Comparison of ENCODE assay signal across 11 cellular contexts in genomic region chr15:39455502-39455991, GRCh38.
DNase-seq lines count a peak whose midpoint lies in the region; ATAC-seq and TF ChIP-seq lines count a peak whose summit lies in the region.
"Had no signal": no experiment of that assay in that cellular context is flagged by ENCODE, and none has a peak within 500 bp of the region (broad histone marks: within the 10 kb centered on the region; RNA-seq: fewer than 3 reads in every experiment).

No MANE protein-coding gene starts in this region.

- no peak for TF ChIP-seq CTCF in RWPE1 (conservative IDR thresholded peaks at IDR 0.05; ENCODE audit: low read depth)

- POLR2A ChIA-PET in RWPE1 (lab: Yijun Ruan, JAX; ENCODE audit: low non-redundant PET): no interaction called here

- no peak overlapping the region for H3K27ac ChIP-seq in RWPE1

- H3K27ac Mint-ChIP-seq in stimulated activated naive CD8-positive, alpha-beta T cell treated with anti-CD3 and anti-CD28 coated beads, Interleukin-15, amount 100 ng/mL, for 72 hours: no peak overlapping the region
- H3K27ac Mint-ChIP-seq: CD4-positive, alpha-beta T cell; naive thymus-derived CD4-positive, alpha-beta T cell; stimulated activated naive CD8-positive, alpha-beta T cell treated with anti-CD3 and anti-CD28 coated beads, Interleukin-15, Interleukin-2, amounts not matched to agents 100 ng/mL and 50 ng/mL, for 24 hours had no signal

- peak; percentile 20 for DNase-seq in stimulated activated naive CD8-positive, alpha-beta T cell treated with anti-CD3 and anti-CD28 coated beads, Interleukin-15, Interleukin-2, amounts not matched to agents 100 U/mL and 50 U/mL, for 24 hours
- DNase-seq in stimulated activated naive CD8-positive, alpha-beta T cell treated with anti-CD3 and anti-CD28 coated beads, Interleukin-15, amount 100 ng/mL, for 72 hours: no peak
- DNase-seq in RWPE1 (ENCODE audit: low spot score) (peak; percentile 8), fibroblast of gingiva (ENCODE audit: low read depth) (peak; percentile 92), KG1 (lab: John Stamatoyannopoulos, UW) (no peak), left lobe of liver (ENCODE audit: low spot score) (no peak)
- DNase-seq: CD4-positive, alpha-beta T cell; naive thymus-derived CD4-positive, alpha-beta T cell had no signal

- ATAC-seq in stimulated activated naive CD8-positive, alpha-beta T cell treated with anti-CD3 and anti-CD28 coated beads, Interleukin-15, Interleukin-2, amounts not matched to agents 100 U/mL and 50 U/mL, for 24 hours: no peak
- ATAC-seq in stimulated activated naive CD8-positive, alpha-beta T cell treated with anti-CD3 and anti-CD28 coated beads, Interleukin-15, amount 100 ng/mL, for 72 hours: no peak
- ATAC-seq in HG03521 (IDR thresholded peaks at IDR 0.05; ENCODE audit: unreplicated experiment) (no peak), left lobe of liver (no peak), GM18519 (IDR thresholded peaks at IDR 0.05; ENCODE audit: low FRiP score, unreplicated experiment) (no peak)
- ATAC-seq: naive thymus-derived CD4-positive, alpha-beta T cell had no signal

- no peaks in the 10 kb centered on the region for H3K9me3 Mint-ChIP-seq in stimulated activated naive CD8-positive, alpha-beta T cell treated with anti-CD3 and anti-CD28 coated beads, Interleukin-15, amount 100 ng/mL, for 72 hours
- H3K9me3 Mint-ChIP-seq: CD4-positive, alpha-beta T cell; naive thymus-derived CD4-positive, alpha-beta T cell; stimulated activated naive CD8-positive, alpha-beta T cell treated with anti-CD3 and anti-CD28 coated beads, Interleukin-15, Interleukin-2, amounts not matched to agents 100 ng/mL and 50 ng/mL, for 24 hours had no signal

- no peak overlapping the region for H3K4me3 Mint-ChIP-seq in stimulated activated naive CD8-positive, alpha-beta T cell treated with anti-CD3 and anti-CD28 coated beads, Interleukin-15, amount 100 ng/mL, for 72 hours
- H3K4me3 Mint-ChIP-seq: CD4-positive, alpha-beta T cell; naive thymus-derived CD4-positive, alpha-beta T cell; stimulated activated naive CD8-positive, alpha-beta T cell treated with anti-CD3 and anti-CD28 coated beads, Interleukin-15, Interleukin-2, amounts not matched to agents 100 ng/mL and 50 ng/mL, for 24 hours had no signal

- CTCF ChIA-PET in RWPE1 (lab: Yijun Ruan, JAX): no interaction called here

- peaks cover 14% of the 10 kb centered on the region for H3K27me3 Mint-ChIP-seq in stimulated activated naive CD8-positive, alpha-beta T cell treated with anti-CD3 and anti-CD28 coated beads, Interleukin-15, amount 100 ng/mL, for 72 hours
- H3K27me3 Mint-ChIP-seq: stimulated activated naive CD8-positive, alpha-beta T cell treated with anti-CD3 and anti-CD28 coated beads, Interleukin-15, Interleukin-2, amounts not matched to agents 100 ng/mL and 50 ng/mL, for 24 hours had no signal

- peaks cover 16% of the 10 kb centered on the region for H3K4me1 Mint-ChIP-seq in stimulated activated naive CD8-positive, alpha-beta T cell treated with anti-CD3 and anti-CD28 coated beads, Interleukin-15, amount 100 ng/mL, for 72 hours
- H3K4me1 Mint-ChIP-seq: naive thymus-derived CD4-positive, alpha-beta T cell had no signal

Comparison
In these comparisons a context has a peak if more than half of its experiments do, and no peak if none do; other contexts are left out.
1. DNase-seq: peak in stimulated activated naive CD8-positive, alpha-beta T cell treated with anti-CD3 and anti-CD28 coated beads, Interleukin-15, Interleukin-2, amounts not matched to agents 100 U/mL and 50 U/mL, for 24 hours (single experiment), RWPE1 (single experiment) and fibroblast of gingiva (single experiment); none in stimulated activated naive CD8-positive, alpha-beta T cell treated with anti-CD3 and anti-CD28 coated beads, Interleukin-15, amount 100 ng/mL, for 72 hours (0 of 2), KG1 (single experiment) and left lobe of liver (single experiment).